1 cellular context compared by ENCODE assay signal in genomic region chr1:55480396-55480795, GRCh38.
TF ChIP-seq lines count a peak whose summit lies in the region.

No MANE protein-coding gene starts in this region.

TF ChIP-seq in HepG2, 621 proteins besides CTCF, POLR2A, EP300 and RAD21 (continued from another document):
- TF ChIP-seq TFE3 (CRISPR knock-in tag; IDR thresholded peaks at IDR 0.05) (0 out of 2 replicates have a peak, but pooled peaks have one; percentile 26), ZNF720 (CRISPR knock-in tag; IDR thresholded peaks at IDR 0.05) (no peak), ZNF580 (CRISPR knock-in tag; IDR thresholded peaks at IDR 0.05; ENCODE audit: borderline replicate concordance, low read depth) (no peak)
- TF ChIP-seq, protein P1, sequence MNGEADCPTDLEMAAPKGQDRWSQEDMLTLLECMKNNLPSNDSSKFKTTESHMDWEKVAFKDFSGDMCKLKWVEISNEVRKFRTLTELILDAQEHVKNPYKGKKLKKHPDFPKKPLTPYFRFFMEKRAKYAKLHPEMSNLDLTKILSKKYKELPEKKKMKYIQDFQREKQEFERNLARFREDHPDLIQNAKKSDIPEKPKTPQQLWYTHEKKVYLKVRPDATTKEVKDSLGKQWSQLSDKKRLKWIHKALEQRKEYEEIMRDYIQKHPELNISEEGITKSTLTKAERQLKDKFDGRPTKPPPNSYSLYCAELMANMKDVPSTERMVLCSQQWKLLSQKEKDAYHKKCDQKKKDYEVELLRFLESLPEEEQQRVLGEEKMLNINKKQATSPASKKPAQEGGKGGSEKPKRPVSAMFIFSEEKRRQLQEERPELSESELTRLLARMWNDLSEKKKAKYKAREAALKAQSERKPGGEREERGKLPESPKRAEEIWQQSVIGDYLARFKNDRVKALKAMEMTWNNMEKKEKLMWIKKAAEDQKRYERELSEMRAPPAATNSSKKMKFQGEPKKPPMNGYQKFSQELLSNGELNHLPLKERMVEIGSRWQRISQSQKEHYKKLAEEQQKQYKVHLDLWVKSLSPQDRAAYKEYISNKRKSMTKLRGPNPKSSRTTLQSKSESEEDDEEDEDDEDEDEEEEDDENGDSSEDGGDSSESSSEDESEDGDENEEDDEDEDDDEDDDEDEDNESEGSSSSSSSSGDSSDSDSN (CRISPR knock-in tag; IDR thresholded peaks at IDR 0.05), result no peak
